16 cellular contexts compared by ENCODE assay signal in genomic region chr4:123651127-123651526, GRCh38.
DNase-seq lines count a peak whose midpoint lies in the region; ATAC-seq and TF ChIP-seq lines count a peak whose summit lies in the region.
"Had no signal": no experiment of that assay in that cellular context is flagged by ENCODE, and none has a peak within 500 bp of the region (broad histone marks: within the 10 kb centered on the region; RNA-seq: fewer than 3 reads in every experiment).

No MANE protein-coding gene starts in this region.

- H4K20me1 ChIP-seq in Loucy (ENCODE audit: insufficient read depth, low read length, poor library complexity, severe bottlenecking): no peaks in the 10 kb centered on the region

- H3K4me1 ChIP-seq in Loucy (ENCODE audit: insufficient read depth, low read length, poor library complexity, severe bottlenecking): peaks cover 15% of the 10 kb centered on the region
- H3K4me1 ChIP-seq in mucosa of descending colon (ENCODE audit: low read depth): peaks cover 7% of the 10 kb centered on the region
- peaks cover 3 to 38% (median 29%) of the 10 kb centered on the region in 5 donors for H3K4me1 ChIP-seq in subcutaneous abdominal adipose tissue (ENCODE audit: control insufficient read depth in 5 of 5, insufficient read depth in 5 of 5, low read length in 5 of 5)
- no peaks in the 10 kb centered on the region for H3K4me1 ChIP-seq in thyroid gland
- H3K4me1 ChIP-seq: parathyroid adenoma had no signal

- TF ChIP-seq POLR2A in thyroid gland (IDR thresholded peaks at IDR 0.05): no peak

- no peak overlapping the region for H3K4me2 ChIP-seq in Loucy (ENCODE audit: low read depth, low read length, poor library complexity, severe bottlenecking)

- DNase-seq in dorsolateral prefrontal cortex: no peak
- no peak for DNase-seq in mucosa of descending colon
- no peak for DNase-seq in COLO668 (lab: John Stamatoyannopoulos, UW; ENCODE audit: unreplicated experiment)
- no peak for DNase-seq in thyroid gland
- DNase-seq: activated CD4-positive, CD25-positive, alpha-beta regulatory T cell; activated T-cell treated with anti-CD3 and anti-CD28 coated beads for 4 hours; Caco-2; effector CD4-positive, alpha-beta T cell; hippocampal formation; Kasumi-1; stimulated activated CD4-positive, alpha-beta T cell treated with anti-CD3 and anti-CD28 coated beads, Interleukin-4, amount 100 ng/mL, for 24 hours had no signal

- intact Hi-C loops in dorsolateral prefrontal cortex (cut with DNase I) (loop anchor here in 1 of 2 donors (5.0 kb wide), 1 partner anchor 254 kb away; the partner anchor contains the start of gene SPRY1), mucosa of descending colon (cut with DNase I, micrococcal nuclease) (loop anchor here (5.0 to 10.0 kb wide), 2 partner anchors 249 to 256 kb away; partner anchors contain the start of gene SPRY1 (in 1 of the 2)), thyroid gland (cut with DNase I) (loop anchor here (10.0 kb wide), 1 partner anchor 306 kb away; no protein-coding TSS in a partner anchor)

- H3K4me3 ChIP-seq in Loucy (ENCODE audit: low read length, poor library complexity, severe bottlenecking) (no peak overlapping the region), dorsolateral prefrontal cortex (no peak overlapping the region), mucosa of descending colon (no peak overlapping the region), subcutaneous abdominal adipose tissue (ENCODE audit: low read depth in 1 of 5, low read length in 5 of 5) (peak overlapping the region in 1 of 5 donors; percentile 17), thyroid gland (replicated peaks in 1 of 3) (no peak overlapping the region)
- H3K4me3 ChIP-seq: lung had no signal

- no peaks in the 10 kb centered on the region for H3K79me2 ChIP-seq in Loucy (ENCODE audit: insufficient read depth, low read length)
- H3K79me2 ChIP-seq: parathyroid adenoma had no signal

- peaks cover 1% of the 10 kb centered on the region; the same call in 1 of the 2 replicates for H3K9me3 ChIP-seq in Loucy (ENCODE audit: insufficient read depth, low read depth, low read length)
- H3K9me3 ChIP-seq in mucosa of descending colon: peaks cover 1% of the 10 kb centered on the region
- no peaks in the 10 kb centered on the region for H3K9me3 ChIP-seq in subcutaneous abdominal adipose tissue (ENCODE audit: control insufficient read depth in 5 of 5, low read length in 5 of 5)
- no peaks in the 10 kb centered on the region for H3K9me3 ChIP-seq in thyroid gland

- TF ChIP-seq CTCF in Loucy (conservative IDR thresholded peaks at IDR 0.05; ENCODE audit: low read length) (no peak), dorsolateral prefrontal cortex (IDR thresholded peaks at IDR 0.05 in 54 of 56, conservative IDR thresholded peaks at IDR 0.05 in 2 of 56; ENCODE audit: low read depth in 1 of 56, partially characterized antibody in 56 of 56) (no peak), mucosa of descending colon (IDR thresholded peaks at IDR 0.05) (no peak), thyroid gland (IDR thresholded peaks at IDR 0.05) (no peak)

- no peaks in the 10 kb centered on the region for H3F3A ChIP-seq in Loucy (ENCODE audit: low read depth)

- 0 out of 2 replicates have a peak overlapping the region, but pooled peaks have one; percentile 10 for H2AFZ ChIP-seq in Loucy (ENCODE audit: low read length)
- H2AFZ ChIP-seq: parathyroid adenoma had no signal

- H3K9ac ChIP-seq in Loucy (ENCODE audit: low read depth, low read length, poor library complexity, severe bottlenecking) (no peak overlapping the region), subcutaneous abdominal adipose tissue (ENCODE audit: low read length in 5 of 5) (no peak overlapping the region)
- H3K9ac ChIP-seq: parathyroid adenoma had no signal

- WGBS in thyroid gland, 2 donors: 77 to 85% methylated on average over 2 of the region's 2 CpGs

- ATAC-seq in mucosa of descending colon (peak; percentile 26), HG03159 (IDR thresholded peaks at IDR 0.05; ENCODE audit: unreplicated experiment) (no peak)

- H3K36me3 ChIP-seq in Loucy (ENCODE audit: insufficient read depth, low read length) (no peaks in the 10 kb centered on the region), mucosa of descending colon (ENCODE audit: low read depth) (no peaks in the 10 kb centered on the region), subcutaneous abdominal adipose tissue (ENCODE audit: control insufficient read depth in 5 of 5, insufficient read depth in 5 of 5, low read length in 5 of 5) (no peaks in the 10 kb centered on the region), thyroid gland (no peaks in the 10 kb centered on the region)

- no peaks in the 10 kb centered on the region for H3K27me3 ChIP-seq in Loucy (ENCODE audit: insufficient read depth, low read length, poor library complexity, severe bottlenecking)
- H3K27me3 ChIP-seq in dorsolateral prefrontal cortex: no peaks in the 10 kb centered on the region
- no peaks in the 10 kb centered on the region for H3K27me3 ChIP-seq in subcutaneous abdominal adipose tissue (ENCODE audit: control insufficient read depth in 5 of 5, insufficient read depth in 4 of 5, low read length in 5 of 5)
- H3K27me3 ChIP-seq in thyroid gland: no peaks in the 10 kb centered on the region

- no peaks in the 10 kb centered on the region for H3K9me2 ChIP-seq in Loucy (replicated peaks; ENCODE audit: low read depth, low read length)

- H3K27ac ChIP-seq in dorsolateral prefrontal cortex (peak overlapping the region in 35 of 59 donors; percentile 4 to 82 (median 52)), subcutaneous abdominal adipose tissue (ENCODE audit: low read depth, low read length) (peak overlapping the region; percentile 82), thyroid gland (no peak overlapping the region)
- H3K27ac ChIP-seq: parathyroid adenoma had no signal

Comparison
In these comparisons a context has a peak if more than half of its experiments do, and no peak if none do; other contexts are left out.
1. H3K27ac ChIP-seq: peak in dorsolateral prefrontal cortex (35 of 59) and subcutaneous abdominal adipose tissue (single experiment); none in thyroid gland (0 of 3).